Comparison of ENCODE assay signal across 28 cellular contexts in the genomic region with DNA sequence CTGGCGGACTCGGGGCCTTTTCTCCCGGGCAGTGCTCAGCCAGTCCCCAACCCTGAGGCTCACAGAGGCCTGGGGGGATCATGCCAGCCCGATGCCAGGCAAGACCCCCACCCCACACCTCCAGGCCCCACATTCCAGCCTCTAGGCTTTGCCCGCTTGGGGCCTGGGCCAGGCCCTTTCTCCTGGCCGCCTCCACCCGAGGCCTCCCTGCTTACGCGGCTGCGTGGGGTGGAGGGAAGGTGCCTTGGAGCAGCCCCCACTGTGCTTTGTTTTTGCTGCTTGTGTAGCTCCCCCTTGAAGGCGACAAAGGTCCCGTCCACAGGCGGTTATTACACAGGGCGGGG. TPM values are rescaled to one million over a fixed set of nuclear protein-coding genes. Genes with fewer than 3 reads are reported as not detected.
A peak's percentile ranks its signal among the peaks of the same experiment; 100 is the strongest.
DNase-seq lines count a peak whose midpoint lies in the region; ATAC-seq, FAIRE-seq and TF ChIP-seq lines count a peak whose summit lies in the region.
"Had no signal": no experiment of that assay in that cellular context is flagged by ENCODE, and none has a peak within 500 bp of the region (broad histone marks: within the 10 kb centered on the region; RNA-seq: fewer than 3 reads in every experiment).

No MANE protein-coding gene starts in this region.

- no peaks in the 10 kb centered on the region for H3K9me1 ChIP-seq in endothelial cell of umbilical vein (replicated peaks; ENCODE audit: control insufficient read depth, extremely low read depth, insufficient read depth, low read length)

- dilution Hi-C loops in endothelial cell of umbilical vein (cut with MboI; ENCODE audit: extremely low pct_ligation_motif_present, low sequenced_read_pairs), result no loop called here

- H3K27ac ChIP-seq in right atrium auricular region (peak overlapping the region; percentile 47 to 63), endothelial cell of umbilical vein (ENCODE audit: insufficient read depth, low read depth, low read length) (peak overlapping the region; percentile 34), gastrocnemius medialis (peak overlapping the region; percentile 76 to 89 (median 85)), vagina (peak overlapping the region; percentile 66), body of pancreas (peak overlapping the region in 1 of 4 donors; percentile 40)

- no peaks in the 10 kb centered on the region for H4K20me1 ChIP-seq in endothelial cell of umbilical vein (replicated peaks; ENCODE audit: control insufficient read depth, extremely low read depth, insufficient read depth, low read length)

- WGBS in body of pancreas, 2 donors, result 81 to 85% methylated on average over 13 to 14 of the region's 14 CpGs

- peaks cover 54% of the 10 kb centered on the region for H3K36me3 ChIP-seq in right atrium auricular region
- peaks cover 0 to 19% of the 10 kb centered on the region in 2 experiments for H3K36me3 ChIP-seq in endothelial cell of umbilical vein (ENCODE audit: control insufficient read depth in 2 of 2, extremely low read depth in 1 of 2, insufficient read depth in 2 of 2, low read length in 2 of 2)
- H3K36me3 ChIP-seq in gastrocnemius medialis, result peaks cover 0 to 24% of the 10 kb centered on the region in 2 donors
- H3K36me3 ChIP-seq in vagina, result peaks cover 0 to 18% of the 10 kb centered on the region in 2 donors
- H3K36me3 ChIP-seq in body of pancreas (replicated peaks in 1 of 2; ENCODE audit: insufficient read depth in 1 of 2, low read depth in 2 of 2), result peaks cover 7 to 14% of the 10 kb centered on the region in 2 donors

- in situ Hi-C loops in gastrocnemius medialis (cut with MboI; ENCODE audit: low sequenced_read_pairs in 4 of 4), result no loop called here

- no peak overlapping the region for H3K4me3 ChIP-seq in right atrium auricular region
- no peak overlapping the region for H3K4me3 ChIP-seq in endothelial cell of umbilical vein (replicated peaks in 1 of 3; ENCODE audit: insufficient read depth in 1 of 3, low read depth in 1 of 3, low read length in 3 of 3)
- H3K4me3 ChIP-seq in gastrocnemius medialis, result no peak overlapping the region
- H3K4me3 ChIP-seq in vagina, result no peak overlapping the region
- no peak overlapping the region for H3K4me3 ChIP-seq in body of pancreas
- H3K4me3 ChIP-seq: A549, left lung had no signal

- intact Hi-C loops in Right ventricle myocardium inferior (cut with DNase I), result no loop called here
- intact Hi-C loops in endothelial cell of umbilical vein (cut with micrococcal nuclease), result no loop called here
- intact Hi-C loops in gastrocnemius medialis (cut with DNase I; ENCODE audit: low total_unique reads), result no loop called here
- intact Hi-C loops in vagina (cut with DNase I), result no loop called here
- intact Hi-C loops in body of pancreas (cut with DNase I), result no loop called here

- H3K27me3 ChIP-seq in right atrium auricular region (no peaks in the 10 kb centered on the region), endothelial cell of umbilical vein (ENCODE audit: control insufficient read depth in 2 of 2, insufficient read depth in 2 of 2, low read length in 2 of 2) (no peaks in the 10 kb centered on the region), gastrocnemius medialis (no peaks in the 10 kb centered on the region), vagina (no peaks in the 10 kb centered on the region), body of pancreas (no peaks in the 10 kb centered on the region)
- H3K27me3 ChIP-seq: left lung had no signal

- CTCF ChIA-PET in endothelial cell of umbilical vein (lab: Charles Lee), result interaction anchor here (0.6 to 1.0 kb wide), 2 partner anchors 13 to 16 kb away, joined by 3 to 4 read pairs; no protein-coding TSS in a partner anchor

- no peak for FAIRE-seq in endothelial cell of umbilical vein (lab: Jason Lieb, UNC)
- FAIRE-seq: A549, astrocyte had no signal

- ATAC-seq in Right ventricle myocardium inferior (no peak), gastrocnemius medialis (no peak), GM19397 (IDR thresholded peaks at IDR 0.05; ENCODE audit: unreplicated experiment) (no peak), body of pancreas (no peak), HG02759 (IDR thresholded peaks at IDR 0.05; ENCODE audit: unreplicated experiment) (no peak)
- ATAC-seq: A549; left lung; naive thymus-derived CD8-positive, alpha-beta T cell had no signal

- no peak overlapping the region for H3K9ac ChIP-seq in endothelial cell of umbilical vein (replicated peaks; ENCODE audit: extremely low read depth, insufficient read depth, low read length)

- TF ChIP-seq CTCF in right atrium auricular region (IDR thresholded peaks at IDR 0.05) (no peak), endothelial cell of umbilical vein (IDR thresholded peaks at IDR 0.05; ENCODE audit: extremely low read depth in 1 of 2, insufficient read depth in 1 of 2, low read depth in 1 of 2, low read length in 2 of 2) (no peak), gastrocnemius medialis (IDR thresholded peaks at IDR 0.05 in 4 of 5, conservative IDR thresholded peaks at IDR 0.05 in 1 of 5) (no peak), vagina (IDR thresholded peaks at IDR 0.05) (no peak), body of pancreas (IDR thresholded peaks at IDR 0.05) (no peak)

- H3K4me1 ChIP-seq in right atrium auricular region (peaks cover 0 to 46% of the 10 kb centered on the region in 2 donors), endothelial cell of umbilical vein (ENCODE audit: control insufficient read depth, extremely low read depth, insufficient read depth, low read length) (peaks cover 20% of the 10 kb centered on the region), gastrocnemius medialis (peaks cover 51 to 53% of the 10 kb centered on the region in 2 donors), vagina (peaks cover 33% of the 10 kb centered on the region), body of pancreas (no peaks in the 10 kb centered on the region)
- H3K4me1 ChIP-seq: Caco-2 had no signal

- TF ChIP-seq POLR2A in endothelial cell of umbilical vein (IDR thresholded peaks at IDR 0.05; ENCODE audit: low read depth, low read length), result no peak
- TF ChIP-seq POLR2A in gastrocnemius medialis (IDR thresholded peaks at IDR 0.05), result no peak
- TF ChIP-seq POLR2A in vagina (IDR thresholded peaks at IDR 0.05), result no peak
- no peak for TF ChIP-seq POLR2A in body of pancreas (IDR thresholded peaks at IDR 0.05)

- H3K4me2 ChIP-seq in endothelial cell of umbilical vein (ENCODE audit: insufficient read depth, low read length), result no peak overlapping the region
- H3K4me2 ChIP-seq: A549 had no signal

- BruUV-seq in endothelial cell of umbilical vein (replicated peaks; lab: Mats Ljungman, UMichigan), result no TSS peak

- peaks cover 13% of the 10 kb centered on the region for H3K79me2 ChIP-seq in endothelial cell of umbilical vein (ENCODE audit: control insufficient read depth, insufficient read depth, low read length)

- no peak for DNase-seq in right atrium auricular region (ENCODE audit: low spot score)
- DNase-seq in Right ventricle myocardium inferior (ENCODE audit: missing footprints), result no peak
- peak; percentile 15 for DNase-seq in endothelial cell of umbilical vein (ENCODE audit: low read depth, low spot score)
- DNase-seq in gastrocnemius medialis, result no peak
- DNase-seq in vagina (ENCODE audit: extremely low spot score in 2 of 2), result no peak
- no peak for DNase-seq in body of pancreas
- DNase-seq: activated CD4-positive, alpha-beta T cell treated with anti-CD3 and anti-CD28 coated beads, Interleukin-2, amount 50 U/mL, for 48 hours; activated CD4-positive, CD25-positive, alpha-beta regulatory T cell; activated CD8-positive, alpha-beta memory T cell treated with anti-CD3 and anti-CD28 coated beads, Interleukin-2, amount 50 U/mL, for 4 hours; Caco-2; dermis blood vessel endothelial cell; DMS79; GF-D8; midbrain; naive thymus-derived CD8-positive, alpha-beta T cell; NCI-H1092; NCI-H1930; NCI-H774 had no signal

- H2AFZ ChIP-seq in endothelial cell of umbilical vein (ENCODE audit: low read depth, low read length), result no peak overlapping the region

- POLR2A ChIA-PET in endothelial cell of umbilical vein (lab: Charles Lee), result no interaction called here

- no peaks in the 10 kb centered on the region for H3K9me3 ChIP-seq in right atrium auricular region
- H3K9me3 ChIP-seq in endothelial cell of umbilical vein (replicated peaks; ENCODE audit: control insufficient read depth, insufficient read depth, low read length), result no peaks in the 10 kb centered on the region
- no peaks in the 10 kb centered on the region for H3K9me3 ChIP-seq in gastrocnemius medialis
- H3K9me3 ChIP-seq in vagina, result no peaks in the 10 kb centered on the region
- no peaks in the 10 kb centered on the region for H3K9me3 ChIP-seq in body of pancreas
- H3K9me3 ChIP-seq: A549, Caco-2, left lung had no signal

RNA-seq across cellular contexts. Expression of gene SMIM24, which starts 38.4 kb away (rescaled TPM):
- total RNA-seq in right atrium auricular region (not detected), Right ventricle myocardium inferior (not detected), endothelial cell of umbilical vein (not detected in 2 replicates), gastrocnemius medialis (not detected), vagina (not detected), body of pancreas (10 to 100 TPM in 1 of 2 donors, 1 to 10 TPM in 1; 7.6 to 11.4 TPM)
- not detected in 2 replicates for polyA plus RNA-seq in endothelial cell of umbilical vein
- not detected in 2 replicates for polyA plus RNA-seq in endothelial cell of umbilical vein (2011; cell fraction: cytosol; rRNA removed)
- polyA plus RNA-seq in endothelial cell of umbilical vein (2011; cell fraction: nucleus; rRNA removed), result 0.21 TPM in 1 of 2 replicates, not detected in the other
- not detected in 2 replicates for polyA plus RNA-seq in endothelial cell of umbilical vein (2012)
- 1.2 TPM in 1 of 2 replicates, not detected in the other for polyA minus RNA-seq in endothelial cell of umbilical vein
- not detected for polyA minus RNA-seq in endothelial cell of umbilical vein (2011; cell fraction: cytosol; rRNA and poly(A)+ RNA removed)
- not detected in 2 replicates for polyA minus RNA-seq in endothelial cell of umbilical vein (2011; cell fraction: nucleus; rRNA and poly(A)+ RNA removed)
- total RNA-seq: astrocyte; dermis blood vessel endothelial cell; H4; left lung; naive thymus-derived CD8-positive, alpha-beta T cell; osteoblast; ureter had no signal

RNA-seq across cellular contexts. Expression of gene SMIM44, which starts 41.3 kb away (rescaled TPM):
- total RNA-seq in right atrium auricular region, result not detected
- not detected for total RNA-seq in Right ventricle myocardium inferior
- total RNA-seq in endothelial cell of umbilical vein, result not detected in 2 replicates
- polyA plus RNA-seq in endothelial cell of umbilical vein, result not detected in 2 replicates
- polyA plus RNA-seq in endothelial cell of umbilical vein (2011; cell fraction: cytosol; rRNA removed), result not detected in 2 replicates
- not detected in 2 replicates for polyA plus RNA-seq in endothelial cell of umbilical vein (2011; cell fraction: nucleus; rRNA removed)
- not detected in 2 replicates for polyA plus RNA-seq in endothelial cell of umbilical vein (2012)
- polyA minus RNA-seq in endothelial cell of umbilical vein, result not detected in 2 replicates
- polyA minus RNA-seq in endothelial cell of umbilical vein (2011; cell fraction: cytosol; rRNA and poly(A)+ RNA removed), result not detected
- polyA minus RNA-seq in endothelial cell of umbilical vein (2011; cell fraction: nucleus; rRNA and poly(A)+ RNA removed), result not detected in 2 replicates
- total RNA-seq in gastrocnemius medialis, result not detected
- total RNA-seq in vagina, result not detected
- total RNA-seq in body of pancreas, result not detected
- total RNA-seq: activated T-helper 2 cell treated with anti-CD3 and anti-CD28 coated beads, Interferon-gamma antibody, Interleukin-2, Interleukin-4, amounts not matched to agents 10 μg/mL and 5 μg/mL and 100 μg/mL, durations not matched to agents 14 hours and 24 hours and 36 hours; astrocyte; Caco-2; dermis blood vessel endothelial cell; H4; left lung; naive thymus-derived CD8-positive, alpha-beta T cell; osteoblast; ureter had no signal
- polyA plus RNA-seq: A549; BJ; naive thymus-derived CD8-positive, alpha-beta T cell had no signal

RNA-seq across cellular contexts. Expression of gene DOHH, which starts 58.5 kb away (rescaled TPM):
- total RNA-seq in right atrium auricular region (10 to 100 TPM; 14.1 to 18.4 TPM), Right ventricle myocardium inferior (11.1 TPM), endothelial cell of umbilical vein (14.8 and 15.2 TPM in 2 replicates), gastrocnemius medialis (10 to 100 TPM; 15.3 to 59.5 (median 42.8) TPM), vagina (15.0 TPM), body of pancreas (10 to 100 TPM in 1 of 2 donors, 1 to 10 TPM in 1; 9.3 to 17.5 TPM)
- polyA plus RNA-seq in endothelial cell of umbilical vein, result 8.0 and 8.7 TPM in 2 replicates
- 4.9 and 8.5 TPM in 2 replicates for polyA plus RNA-seq in endothelial cell of umbilical vein (2011; cell fraction: cytosol; rRNA removed)
- 4.1 and 5.8 TPM in 2 replicates for polyA plus RNA-seq in endothelial cell of umbilical vein (2011; cell fraction: nucleus; rRNA removed)
- polyA plus RNA-seq in endothelial cell of umbilical vein (2012), result 11.1 and 12.9 TPM in 2 replicates
- 3.8 and 5.0 TPM in 2 replicates for polyA minus RNA-seq in endothelial cell of umbilical vein
- polyA minus RNA-seq in endothelial cell of umbilical vein (2011; cell fraction: cytosol; rRNA and poly(A)+ RNA removed), result 17.2 TPM
- 2.5 and 3.0 TPM in 2 replicates for polyA minus RNA-seq in endothelial cell of umbilical vein (2011; cell fraction: nucleus; rRNA and poly(A)+ RNA removed)
